Comparison of ENCODE assay signal across 22 cellular contexts in genomic region chr4:123740236-123740635, GRCh38.
DNase-seq lines count a peak whose midpoint lies in the region; ATAC-seq, FAIRE-seq and TF ChIP-seq lines count a peak whose summit lies in the region.
"Had no signal": no experiment of that assay in that cellular context is flagged by ENCODE, and none has a peak within 500 bp of the region (broad histone marks: within the 10 kb centered on the region; RNA-seq: fewer than 3 reads in every experiment).

No MANE protein-coding gene starts in this region.

- intact Hi-C loops in HepG2 (cut with micrococcal nuclease; ENCODE audit: unreplicated experiment), result no loop called here
- intact Hi-C loops in right lobe of liver (cut with DNase I), result no loop called here
- intact Hi-C loops in Panc1 (cut with micrococcal nuclease; ENCODE audit: unreplicated experiment), result no loop called here

- H3K4me2 ChIP-seq in HepG2 (ENCODE audit: low read depth, low read length), result no peak overlapping the region
- H3K4me2 ChIP-seq: BLaER1 had no signal

- no peak overlapping the region for H3K4me3 Mint-ChIP-seq in nephron progenitor cell
- H3K4me3 Mint-ChIP-seq: CD4-positive, alpha-beta T cell had no signal

- peaks cover 9% of the 10 kb centered on the region for H3K9me3 Mint-ChIP-seq in nephron progenitor cell
- H3K9me3 Mint-ChIP-seq: CD4-positive, alpha-beta T cell had no signal

- BruUV-seq in HepG2 (replicated peaks; lab: Mats Ljungman, UMichigan) (no TSS peak), Panc1 (replicated peaks; lab: Mats Ljungman, UMichigan) (no TSS peak)

- POLR2A ChIA-PET in HepG2 (lab: Yijun Ruan, JAX) (interaction anchor here (1.1 kb wide), 1 partner anchor 10 kb away, joined by 3 read pairs; no protein-coding TSS in a partner anchor), Panc1 (lab: Charles Lee) (no interaction called here)

- no peaks in the 10 kb centered on the region for H4K20me1 ChIP-seq in HepG2 (ENCODE audit: insufficient read depth, low read length)
- H4K20me1 ChIP-seq: BLaER1 had no signal

- no peaks in the 10 kb centered on the region for H3K79me2 ChIP-seq in HepG2 (ENCODE audit: insufficient read depth, low read length)

- H3K9ac ChIP-seq in HepG2 (ENCODE audit: insufficient read depth, low read depth, low read length), result no peak overlapping the region
- H3K9ac ChIP-seq: BLaER1 had no signal

- WGBS in HepG2 (ENCODE audit: low lambda C conversion rate), result 80% methylated on average over 3 of the region's 3 CpGs
- 79% methylated on average over 3 of the region's 3 CpGs for WGBS in right lobe of liver (ENCODE audit: insufficient coverage, low coverage, low lambda C conversion rate, missing lambda C conversion rate)

- no peak for TF ChIP-seq CTCF in HepG2 (CRISPR knock-in tag; IDR thresholded peaks at IDR 0.05)
- no peak for TF ChIP-seq CTCF in right lobe of liver (IDR thresholded peaks at IDR 0.05)
- TF ChIP-seq CTCF in Panc1 (IDR thresholded peaks at IDR 0.05), result no peak
- no peak for TF ChIP-seq CTCF in nephron progenitor cell (IDR thresholded peaks at IDR 0.05)

- no peak for TF ChIP-seq RAD21 in HepG2 (CRISPR knock-in tag; IDR thresholded peaks at IDR 0.05)

- DNase-seq in HepG2 (ENCODE audit: low spot score) (no peak), right lobe of liver (no peak), Panc1 (ENCODE audit: low read depth, low spot score) (no peak), dermis blood vessel endothelial cell (peak; percentile 17), nephron progenitor cell (no peak), epidermal melanocyte (ENCODE audit: insufficient read length, low spot score) (no peak)
- DNase-seq: ACHN; CD4-positive, alpha-beta T cell; GDM1; MG63; NCI-H187 treated with DMSO at 0.1 percent for 48 hours; NCI-H2107; NCI-H2227 treated with DMSO at 0.1 percent for 48 hours; NCI-H510A; NCI-H82; Right ventricle myocardium superior had no signal

- no peak for FAIRE-seq in HepG2 (lab: Jason Lieb, UNC)
- FAIRE-seq: H54, K562 had no signal

- in situ Hi-C loops in HepG2 (cut with HindIII; ENCODE audit: extremely low pct_ligation_motif_present, low pct_unique_long_range_greater_than_20kb) (no loop called here), Panc1 (cut with HindIII; ENCODE audit: low pct_unique_long_range_greater_than_20kb, low sequenced_read_pairs) (no loop called here)

- no peaks in the 10 kb centered on the region for H3K27me3 Mint-ChIP-seq in nephron progenitor cell (ENCODE audit: low read depth, poor library complexity)
- H3K27me3 Mint-ChIP-seq: CD4-positive, alpha-beta T cell had no signal

- peak overlapping the region; percentile 47 for H3K27ac Mint-ChIP-seq in nephron progenitor cell
- H3K27ac Mint-ChIP-seq: CD4-positive, alpha-beta T cell had no signal

- CTCF ChIA-PET in HepG2 (lab: Yijun Ruan, JAX; ENCODE audit: low intra/inter-chr PET ratio, low total read pairs) (no interaction called here), Panc1 (lab: Charles Lee) (no interaction called here)

- no peak overlapping the region for H2AFZ ChIP-seq in HepG2 (ENCODE audit: low read length)

- H3K27me3 ChIP-seq in HepG2 (ENCODE audit: control insufficient read depth in 1 of 2, insufficient read depth in 2 of 2, low read length in 2 of 2), result no peaks in the 10 kb centered on the region
- H3K27me3 ChIP-seq in right lobe of liver, result no peaks in the 10 kb centered on the region
- no peaks in the 10 kb centered on the region for H3K27me3 ChIP-seq in Panc1 (ENCODE audit: control insufficient read depth, insufficient read depth, low read length)
- H3K27me3 ChIP-seq: BLaER1, MG63 had no signal

- H3K4me1 ChIP-seq in HepG2 (ENCODE audit: insufficient read depth, low read length) (peaks cover 5% of the 10 kb centered on the region; the same call in 1 of the 2 replicates), right lobe of liver (no peaks in the 10 kb centered on the region), Panc1 (ENCODE audit: control insufficient read depth, insufficient read depth, low read length) (no peaks in the 10 kb centered on the region; the same call in 1 of the 2 replicates)

- no peak overlapping the region for H3K4me3 ChIP-seq in HepG2 (replicated peaks in 1 of 3; ENCODE audit: insufficient read depth in 1 of 3, low read depth in 2 of 3, low read length in 3 of 3)
- no peak overlapping the region for H3K4me3 ChIP-seq in right lobe of liver
- no peak overlapping the region for H3K4me3 ChIP-seq in Panc1 (ENCODE audit: low read depth in 2 of 2, low read length in 2 of 2)
- H3K4me3 ChIP-seq: BLaER1, K562, MG63, SK-N-MC had no signal

- peaks cover 6% of the 10 kb centered on the region for H3K36me3 Mint-ChIP-seq in nephron progenitor cell (ENCODE audit: low read depth)

- peaks cover 29% of the 10 kb centered on the region for H3K4me1 Mint-ChIP-seq in nephron progenitor cell

- no peaks in the 10 kb centered on the region for H3K9me3 ChIP-seq in HepG2 (ENCODE audit: low read length)
- no peaks in the 10 kb centered on the region for H3K9me3 ChIP-seq in right lobe of liver
- H3K9me3 ChIP-seq in Panc1 (ENCODE audit: control insufficient read depth, insufficient read depth, low read depth, low read length), result no peaks in the 10 kb centered on the region
- H3K9me3 ChIP-seq: BLaER1, MG63 had no signal

- ATAC-seq in HepG2 (no peak), right lobe of liver (no peak), Panc1 (no peak), GM21786 (IDR thresholded peaks at IDR 0.05; ENCODE audit: unreplicated experiment) (no peak), GM19324 (IDR thresholded peaks at IDR 0.05; ENCODE audit: low FRiP score, unreplicated experiment) (no peak)
- ATAC-seq: K562 had no signal

- TF ChIP-seq POLR2A in HepG2 (IDR thresholded peaks at IDR 0.05; ENCODE audit: insufficient read depth in 1 of 2, low read depth in 2 of 2, low read length in 2 of 2) (no peak), right lobe of liver (IDR thresholded peaks at IDR 0.05) (no peak)

- no peak overlapping the region for H3K27ac ChIP-seq in HepG2 (ENCODE audit: extremely low read length, insufficient read depth, low read length)
- no peak overlapping the region for H3K27ac ChIP-seq in right lobe of liver
- H3K27ac ChIP-seq in Panc1 (ENCODE audit: low read length), result peak overlapping the region; percentile 23; the same call in 1 of the 2 replicates
- H3K27ac ChIP-seq: BLaER1, SK-N-MC had no signal

- no peak for TF ChIP-seq EP300 in HepG2 (IDR thresholded peaks at IDR 0.05; ENCODE audit: low read depth in 2 of 2, low read length in 2 of 2)
- TF ChIP-seq EP300 in HepG2 (CRISPR knock-in tag; IDR thresholded peaks at IDR 0.05; ENCODE audit: borderline replicate concordance), result no peak

- H3K36me3 ChIP-seq in HepG2 (replicated peaks in 1 of 2; ENCODE audit: control insufficient read depth in 1 of 2, insufficient read depth in 2 of 2, low read length in 2 of 2) (no peaks in the 10 kb centered on the region), right lobe of liver (no peaks in the 10 kb centered on the region), Panc1 (ENCODE audit: control insufficient read depth, insufficient read depth, low read length) (no peaks in the 10 kb centered on the region)
- H3K36me3 ChIP-seq: BLaER1, MG63 had no signal

TF ChIP-seq in HepG2, 621 proteins besides CTCF, POLR2A, EP300 and RAD21:
- no peak for TF ChIP-seq ELF1 (CRISPR knock-in tag; IDR thresholded peaks at IDR 0.05)
- TF ChIP-seq MAFK (conservative IDR thresholded peaks at IDR 0.05 in 1 of 2, IDR thresholded peaks at IDR 0.05 in 1 of 2; ENCODE audit: low read length in 2 of 2), result peak; percentile 21 to 35; a peak in 1 of 4 replicates
